ENCODE assay signal across 25 cellular contexts in the genomic region with DNA sequence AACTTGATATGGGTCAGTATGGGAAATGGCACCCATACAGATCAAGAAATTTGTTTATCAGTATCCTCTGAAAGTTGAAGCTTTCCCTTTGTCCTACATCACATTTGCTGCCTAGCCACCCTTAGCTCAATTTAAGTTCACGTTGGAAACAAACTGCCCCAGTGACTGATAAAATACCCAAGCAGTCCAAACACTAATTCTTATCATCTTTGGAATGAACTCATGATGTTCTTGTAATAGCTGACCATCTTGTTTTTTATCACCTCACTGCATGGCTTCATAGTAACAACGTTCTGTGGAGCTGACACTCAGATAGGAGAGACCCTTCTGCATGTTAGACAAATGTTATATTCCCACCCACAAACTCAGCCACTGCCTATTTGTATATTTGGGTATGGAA.
"Had no signal": no experiment of that assay in that cellular context is flagged by ENCODE, and none has a peak within 500 bp of the region (broad histone marks: within the 10 kb centered on the region; RNA-seq: fewer than 3 reads in every experiment).

No MANE protein-coding gene starts in this region.

- H3K27ac ChIP-seq: body of pancreas, colonic mucosa, dorsolateral prefrontal cortex, gastrocnemius medialis, neutrophil, pancreas, right lobe of liver, skin epidermis, stomach, vagina had no signal

- H3K4me3 ChIP-seq: body of pancreas, colonic mucosa, dorsolateral prefrontal cortex, esophagus muscularis mucosa, gastrocnemius medialis, pancreas, right lobe of liver, skin epidermis, stomach, vagina had no signal

- H3K4me1 ChIP-seq: colonic mucosa, right lobe of liver, stomach had no signal

- H3K27me3 ChIP-seq: body of pancreas, colonic mucosa, dorsolateral prefrontal cortex, esophagus muscularis mucosa, gastrocnemius medialis, neutrophil, pancreas, right lobe of liver, stomach, vagina had no signal

- ATAC-seq: activated CD8-positive, alpha-beta memory T cell treated with anti-CD3 and anti-CD28 coated beads, Interleukin-2, amount 10 ng/mL, durations not matched to agents 7 days and 5 days; activated CD8-positive, alpha-beta T cell treated with anti-CD3 and anti-CD28 coated beads for 36 hours; activated naive CD8-positive, alpha-beta T cell treated with anti-CD3 and anti-CD28 coated beads, Interleukin-2, amount 50 U/mL, for 24 hours; body of pancreas; effector memory CD8-positive, alpha-beta T cell; gastrocnemius medialis; pancreas; right lobe of liver; stimulated activated memory B cell treated with anti-CD40 and anti-IgM and Interleukin-4, amounts not matched to agents 10 μg/mL and 1 μg/mL and 100 μg/mL, for 72 hours had no signal

- H3K9me3 ChIP-seq: body of pancreas, colonic mucosa, esophagus muscularis mucosa, gastrocnemius medialis, neutrophil, pancreas, right lobe of liver, stomach, vagina had no signal

- DNase-seq: activated CD4-positive, alpha-beta T cell treated with anti-CD3 and anti-CD28 coated beads, Interleukin-2, amount 10 ng/mL, durations not matched to agents 7 days and 5 days; activated CD8-positive, alpha-beta memory T cell treated with anti-CD3 and anti-CD28 coated beads, Interleukin-2, amount 10 ng/mL, durations not matched to agents 7 days and 5 days; activated CD8-positive, alpha-beta T cell treated with anti-CD3 and anti-CD28 coated beads for 36 hours; activated effector memory CD4-positive, alpha-beta T cell treated with anti-CD3 and anti-CD28 coated beads, Interleukin-2, amount 50 U/mL, for 16 hours; activated naive CD4-positive, alpha-beta T cell treated with anti-CD3 and anti-CD28 coated beads, Interleukin-2, amount 50 U/mL, for 16 hours; activated naive CD8-positive, alpha-beta T cell treated with anti-CD3 and anti-CD28 coated beads, Interleukin-2, amount 50 U/mL, for 24 hours; activated T-cell treated with anti-CD3 and anti-CD28 coated beads for 4 hours; anterior cingulate cortex; body of pancreas; colonic mucosa; dorsolateral prefrontal cortex; effector memory CD8-positive, alpha-beta T cell; gastrocnemius medialis; immature natural killer cell; kidney glomerular epithelial cell; pancreas; right lobe of liver; stimulated activated CD4-positive, alpha-beta T cell treated with anti-CD3 and anti-CD28 coated beads, Interleukin-2, amount 100 ng/mL, for 24 hours; stomach; T-helper 2 cell had no signal

- H3K36me3 ChIP-seq: neutrophil, pancreas had no signal
